ENCODE assay signal across 32 cellular contexts in genomic region chr2:29715655-29716054, GRCh38.
"Had no signal": no experiment of that assay in that cellular context is flagged by ENCODE, and none has a peak within 500 bp of the region (broad histone marks: within the 10 kb centered on the region; RNA-seq: fewer than 3 reads in every experiment).

No MANE protein-coding gene starts in this region.

- DNase-seq: activated B cell treated with CpG ODN at 0.5 μM for 24 hours; activated CD4-positive, alpha-beta memory T cell treated with anti-CD3 and anti-CD28 coated beads for 36 hours; activated CD4-positive, alpha-beta T cell treated with anti-CD3 and anti-CD28 coated beads for 4 hours; activated CD4-positive, alpha-beta T cell treated with anti-CD3 and anti-CD28 coated beads, Interleukin-2, amount 10 ng/mL, durations not matched to agents 24 days and 14 days; activated CD4-positive, alpha-beta T cell treated with anti-CD3 and anti-CD28 coated beads, Interleukin-2, amount 50 U/mL, for 1 hour; activated CD4-positive, alpha-beta T cell treated with anti-CD3 and anti-CD28 coated beads, Interleukin-2, amount 50 U/mL, for 4 hours; activated CD4-positive, CD25-positive, alpha-beta regulatory T cell treated with anti-CD3 and anti-CD28 coated beads, Interleukin-2, amount 50 U/mL, for 72 hours; activated CD8-positive, alpha-beta memory T cell treated with anti-CD3 and anti-CD28 coated beads, Interleukin-2, amount 50 U/mL, for 4 hours; activated CD8-positive, alpha-beta T cell treated with anti-CD3 and anti-CD28 coated beads for 36 hours; activated effector memory CD4-positive, alpha-beta T cell treated with anti-CD3 and anti-CD28 coated beads, Interleukin-2, amount 50 U/mL, for 16 hours; activated gamma-delta T cell treated with Interleukin-2 at 50 U/mL for 16 hours; activated naive CD4-positive, alpha-beta T cell; activated naive CD4-positive, alpha-beta T cell treated with anti-CD3 and anti-CD28 coated beads for 36 hours; activated naive CD4-positive, alpha-beta T cell treated with anti-CD3 and anti-CD28 coated beads, Interleukin-2, amount 50 U/mL, for 16 hours; activated naive CD8-positive, alpha-beta T cell treated with anti-CD3 and anti-CD28 coated beads for 36 hours; activated T-cell treated with anti-CD3 and anti-CD28 coated beads for 4 hours; activated T-cell treated with anti-CD3 and anti-CD28 coated beads, Interleukin-2, amount 50 U/mL, for 1 hour; activated T-cell treated with anti-CD3 and anti-CD28 coated beads, Interleukin-2, amount 50 U/mL, for 4 hours; activated T-cell treated with anti-CD3 and anti-CD28 coated beads, Interleukin-2, amount 50 U/mL, for 72 hours; adrenal gland; amniotic stem cell; aorta; body of pancreas; brain microvascular endothelial cell; central memory CD4-positive, alpha-beta T cell; T-helper 1 cell; T-helper 2 cell; T-helper 9 cell had no signal

- ATAC-seq: activated CD8-positive, alpha-beta T cell treated with anti-CD3 and anti-CD28 coated beads for 36 hours; activated naive CD4-positive, alpha-beta T cell treated with anti-CD3 and anti-CD28 coated beads, Interleukin-2, amount 50 U/mL, for 72 hours; activated T-cell treated with anti-CD3 and anti-CD28 coated beads, Interleukin-2, amount 50 U/mL, for 4 hours; activated T-cell treated with anti-CD3 and anti-CD28 coated beads, Interleukin-2, amount 50 U/mL, for 72 hours; activated T-helper 17 cell treated with anti-CD3 and anti-CD28 coated beads, Interleukin-2, amount 50 U/mL, for 72 hours; body of pancreas had no signal

- H3K4me3 ChIP-seq: adrenal gland, body of pancreas, breast epithelium had no signal

- H3K27ac ChIP-seq: adrenal gland, body of pancreas, brain microvascular endothelial cell, breast epithelium, VCaP had no signal

- H3K36me3 ChIP-seq: adrenal gland, brain microvascular endothelial cell, breast epithelium had no signal

- H3K9me3 ChIP-seq: adrenal gland, body of pancreas, breast epithelium had no signal
